Comparison of ENCODE assay signal across 8 cellular contexts in genomic region chr16:30896203-30896889, GRCh38. TPM values are rescaled to one million over a fixed set of nuclear protein-coding genes. Genes with fewer than 3 reads are reported as not detected.
DNase-seq lines count a peak whose midpoint lies in the region; ATAC-seq and TF ChIP-seq lines count a peak whose summit lies in the region.

A gene with protein sequence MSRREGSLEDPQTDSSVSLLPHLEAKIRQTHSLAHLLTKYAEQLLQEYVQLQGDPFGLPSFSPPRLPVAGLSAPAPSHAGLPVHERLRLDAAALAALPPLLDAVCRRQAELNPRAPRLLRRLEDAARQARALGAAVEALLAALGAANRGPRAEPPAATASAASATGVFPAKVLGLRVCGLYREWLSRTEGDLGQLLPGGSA (plus strand): TSS chr16:30896614. CDS start chr16:30896644, 30 bp downstream.

- TF ChIP-seq POLR2A in adrenal gland (IDR thresholded peaks at IDR 0.05) (peak in 1 of 2 donors; percentile 54), heart left ventricle (IDR thresholded peaks at IDR 0.05) (peak in 1 of 2 donors; percentile 53)

- H3K27me3 ChIP-seq in BE2C (no peaks in the 10 kb centered on the region), HUES6 (ENCODE audit: control insufficient read depth, insufficient read depth, low read length) (peaks cover 16% of the 10 kb centered on the region), adrenal gland (no peaks in the 10 kb centered on the region), heart left ventricle (no peaks in the 10 kb centered on the region)

- intact Hi-C loops in adrenal gland (cut with DNase I) (no loop called here), heart left ventricle (cut with DNase I) (loop anchor here in 4 of 10 donors (2.0 to 10.0 kb wide), 4 partner anchors 22 to 58 kb away; partner anchors contain the start of genes FBXL19 (in 1 of the 4) and SETD1A (in 1 of the 4))

- H3K36me3 ChIP-seq in BE2C = no peaks in the 10 kb centered on the region; the same call in 1 of the 2 replicates
- H3K36me3 ChIP-seq in HUES6 (ENCODE audit: control insufficient read depth, insufficient read depth, low read length) = 0 out of 2 replicates have a peak, but pooled peaks cover 3% of the 10 kb centered on the region
- H3K36me3 ChIP-seq in adrenal gland (replicated peaks in 1 of 2) = no peaks in the 10 kb centered on the region
- peaks cover 0 to 13% (median 11%) of the 10 kb centered on the region in 9 donors for H3K36me3 ChIP-seq in heart left ventricle

- DNase-seq in BE2C (no peak), adrenal gland (peak; percentile 71 to 82 (median 77)), heart left ventricle (peak; percentile 84 to 88 (median 85)), occipital lobe (lab: John Stamatoyannopoulos, UW) (peak; percentile 29), GDM1 (lab: John Stamatoyannopoulos, UW) (no peak)

- H3K27ac ChIP-seq in HUES6 (ENCODE audit: low read depth, low read length) (peak within 1 kb of the TSS; percentile 87), adrenal gland (peak within 1 kb of the TSS; percentile 95 to 98 (median 97)), heart left ventricle (peak within 1 kb of the TSS; percentile 94 to 100 (median 98))

- H3K4me1 ChIP-seq in BE2C = peaks cover 7% of the 10 kb centered on the region; the same call in 1 of the 2 replicates
- peaks cover 27% of the 10 kb centered on the region for H3K4me1 ChIP-seq in HUES6 (ENCODE audit: control insufficient read depth, insufficient read depth, low read length)
- peaks cover 12 to 40% of the 10 kb centered on the region in 2 donors for H3K4me1 ChIP-seq in adrenal gland (replicated peaks in 1 of 2)
- H3K4me1 ChIP-seq in heart left ventricle = peaks cover 0 to 48% (median 35%) of the 10 kb centered on the region in 12 donors

- 7 to 8% (median 8%) methylated on average over 17 to 36 of the region's 36 CpGs for WGBS in adrenal gland, 4 donors
- 17 to 25% (median 18%) methylated on average over 30 to 36 of the region's 36 CpGs for whole genome bisulfite sequencing in heart left ventricle, 4 donors

- H3K4me3 ChIP-seq in BE2C (ENCODE audit: low read depth, low read length) (peak within 1 kb of the TSS; percentile 38), HUES6 (ENCODE audit: low read depth, low read length) (peak within 1 kb of the TSS; percentile 72), adrenal gland (peak within 1 kb of the TSS in 3 of 4 donors; percentile 7 to 61 (median 51)), heart left ventricle (peak within 1 kb of the TSS; percentile 37 to 80 (median 66))

- H3K9me3 ChIP-seq in BE2C = no peaks in the 10 kb centered on the region
- no peaks in the 10 kb centered on the region for H3K9me3 ChIP-seq in HUES6 (ENCODE audit: control insufficient read depth, insufficient read depth, low read depth, low read length)
- no peaks in the 10 kb centered on the region for H3K9me3 ChIP-seq in adrenal gland (replicated peaks in 1 of 3)
- no peaks in the 10 kb centered on the region for H3K9me3 ChIP-seq in heart left ventricle

- ATAC-seq in heart left ventricle (peak; percentile 72 to 86 (median 75)), GM18502 (IDR thresholded peaks at IDR 0.05; ENCODE audit: poor library complexity, unreplicated experiment) (no peak), GM19324 (IDR thresholded peaks at IDR 0.05; ENCODE audit: low FRiP score, unreplicated experiment) (no peak)

- H3K9ac ChIP-seq in HUES6 (ENCODE audit: low read length) = peak within 1 kb of the TSS; percentile 81

- TF ChIP-seq CTCF in BE2C (IDR thresholded peaks at IDR 0.05; ENCODE audit: low read depth, low read length) = no peak
- TF ChIP-seq CTCF in adrenal gland (IDR thresholded peaks at IDR 0.05) = no peak
- no peak for TF ChIP-seq CTCF in heart left ventricle (IDR thresholded peaks at IDR 0.05)

RNA-seq across cellular contexts. Expression of the gene that starts here (rescaled TPM):
- polyA plus RNA-seq in BE2C (2012; ENCODE audit: insufficient read depth, insufficient read length, low read depth) = 0.36 TPM
- total RNA-seq in adrenal gland (10 to 100 TPM in 4 of 8 donors, 1 to 10 TPM in 4; 3.4 to 13.9 (median 9.1) TPM), heart left ventricle (10 to 100 TPM in 5 of 9 donors, 1 to 10 TPM in 4; 6.4 to 22.2 (median 12.2) TPM), occipital lobe (not detected)
- polyA plus RNA-seq in adrenal gland (1 to 10 TPM; 4.0 to 7.0 (median 4.7) TPM), heart left ventricle (10 to 100 TPM in 1 of 2 donors, 1 to 10 TPM in 1; 3.7 to 13.5 TPM)

Comparison
In these comparisons a context has a peak if more than half of its experiments do, and no peak if none do; other contexts are left out.
1. Peak in DNase-seq in occipital lobe; RNA of the gene not detected or under 1 TPM.
2. DNase-seq: peak in adrenal gland (7 of 7) and heart left ventricle (5 of 5); none in BE2C (single experiment) and GDM1 (single experiment).
3. ATAC-seq: peak in heart left ventricle (4 of 4); none in GM18502 (single experiment) and GM19324 (single experiment).
4. Peak in every context shown above with its lines, with median percentiles within 50 percentile points of each other: H3K4me3 ChIP-seq and H3K27ac ChIP-seq.